Comparison of ENCODE assay signal across 27 cellular contexts in the genomic region with DNA sequence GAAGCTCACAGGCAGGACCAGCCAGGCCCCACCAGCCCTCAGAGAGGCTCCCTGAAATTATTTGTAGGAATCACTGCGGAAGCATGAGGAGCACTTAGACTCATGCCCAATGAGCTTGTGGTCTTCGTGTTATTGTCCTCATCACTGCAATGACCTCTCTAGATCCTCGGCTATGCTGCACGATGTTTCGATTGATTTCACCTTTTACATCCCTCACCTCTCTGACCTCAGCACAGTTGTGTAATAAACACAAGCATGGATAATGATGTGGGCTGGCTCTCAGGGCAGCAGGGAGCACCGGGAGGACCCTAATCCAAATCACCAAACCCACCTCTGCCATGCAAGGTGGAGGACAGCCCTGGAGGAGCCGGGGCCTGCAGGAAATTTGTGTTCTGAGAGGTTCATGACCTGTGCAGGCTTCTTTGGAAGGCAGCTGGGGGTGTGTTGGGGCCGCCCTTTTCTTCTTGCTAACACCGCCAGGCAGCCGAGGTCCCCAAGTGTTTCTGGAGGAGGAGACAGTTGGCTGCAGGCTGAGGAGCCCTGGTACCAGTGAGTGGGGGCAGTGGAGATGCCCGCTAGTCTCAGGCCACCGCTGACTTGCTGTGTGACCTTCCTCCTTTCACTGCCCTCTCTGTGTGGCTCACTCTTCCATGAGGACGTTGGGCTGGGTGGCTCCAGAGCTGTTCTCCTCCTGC. TPM values are rescaled to one million over a fixed set of nuclear protein-coding genes. Genes with fewer than 3 reads are reported as not detected.
"Had no signal": no experiment of that assay in that cellular context is flagged by ENCODE, and none has a peak within 500 bp of the region (broad histone marks: within the 10 kb centered on the region; RNA-seq: fewer than 3 reads in every experiment).

No MANE protein-coding gene starts in this region.

- H3K9me3 ChIP-seq: ascending aorta, gastrocnemius medialis, right atrium auricular region, spleen, thoracic aorta, uterus had no signal

- H3K4me1 ChIP-seq: parathyroid adenoma had no signal

- H3K36me3 ChIP-seq: ascending aorta, cardiac muscle cell, gastrocnemius medialis, right atrium auricular region, spleen, thoracic aorta, uterus had no signal

- H3K27me3 ChIP-seq: ascending aorta, gastrocnemius medialis, right atrium auricular region, spleen, uterus had no signal

- H3K36me3 Mint-ChIP-seq: activated CD8-positive, alpha-beta memory T cell treated with anti-CD3 and anti-CD28 coated beads, Interleukin-2, amount 10 ng/mL, durations not matched to agents 7 days and 5 days; activated naive CD4-positive, alpha-beta T cell treated with anti-CD3 and anti-CD28 coated beads, Interleukin-2, amount 10 ng/mL, durations not matched to agents 7 days and 5 days; activated naive CD8-positive, alpha-beta T cell treated with anti-CD3 and anti-CD28 coated beads, Interleukin-2, amount 10 ng/mL, durations not matched to agents 7 days and 5 days; brain; naive thymus-derived CD8-positive, alpha-beta T cell had no signal

- H3K9me3 Mint-ChIP-seq: activated naive CD4-positive, alpha-beta T cell treated with anti-CD3 and anti-CD28 coated beads, Interleukin-2, amount 10 ng/mL, durations not matched to agents 7 days and 5 days; activated naive CD8-positive, alpha-beta T cell treated with anti-CD3 and anti-CD28 coated beads, Interleukin-2, amount 10 ng/mL, durations not matched to agents 7 days and 5 days; effector memory CD8-positive, alpha-beta T cell; neural crest cell had no signal

- H3K4me3 ChIP-seq: ascending aorta, cardiac muscle cell, gastrocnemius medialis, right atrium auricular region, spleen, thoracic aorta, uterus had no signal

- ATAC-seq: activated CD4-positive, alpha-beta T cell treated with anti-CD3 and anti-CD28 coated beads for 36 hours; activated CD8-positive, alpha-beta memory T cell treated with anti-CD3 and anti-CD28 coated beads, Interleukin-2, amount 10 ng/mL, durations not matched to agents 7 days and 5 days; activated CD8-positive, alpha-beta T cell treated with anti-CD3 and anti-CD28 coated beads, Interleukin-2, amount 10 ng/mL, durations not matched to agents 7 days and 5 days; effector memory CD8-positive, alpha-beta T cell; gastrocnemius medialis; naive thymus-derived CD8-positive, alpha-beta T cell; stimulated activated naive CD8-positive, alpha-beta T cell treated with anti-CD3 and anti-CD28 coated beads, Interleukin-15, Interleukin-2, amounts not matched to agents 100 U/mL and 50 U/mL, for 24 hours had no signal

- H3K4me1 Mint-ChIP-seq: activated CD4-positive, alpha-beta T cell treated with anti-CD3 and anti-CD28 coated beads for 36 hours; activated CD8-positive, alpha-beta memory T cell treated with anti-CD3 and anti-CD28 coated beads, Interleukin-2, amount 10 ng/mL, durations not matched to agents 7 days and 5 days; activated naive CD4-positive, alpha-beta T cell treated with anti-CD3 and anti-CD28 coated beads, Interleukin-2, amount 10 ng/mL, durations not matched to agents 7 days and 5 days; activated naive CD8-positive, alpha-beta T cell treated with anti-CD3 and anti-CD28 coated beads, Interleukin-2, amount 10 ng/mL, durations not matched to agents 7 days and 5 days; naive thymus-derived CD8-positive, alpha-beta T cell had no signal

- DNase-seq: activated CD4-positive, alpha-beta T cell treated with anti-CD3 and anti-CD28 coated beads for 36 hours; activated CD4-positive, CD25-positive, alpha-beta regulatory T cell; activated CD8-positive, alpha-beta memory T cell treated with anti-CD3 and anti-CD28 coated beads, Interleukin-2, amount 10 ng/mL, durations not matched to agents 7 days and 5 days; activated CD8-positive, alpha-beta T cell treated with anti-CD3 and anti-CD28 coated beads, Interleukin-2, amount 10 ng/mL, durations not matched to agents 7 days and 5 days; activated gamma-delta T cell; activated naive CD4-positive, alpha-beta T cell treated with anti-CD3 and anti-CD28 coated beads, Interleukin-2, amount 10 ng/mL, durations not matched to agents 7 days and 5 days; activated naive CD8-positive, alpha-beta T cell treated with anti-CD3 and anti-CD28 coated beads, Interleukin-2, amount 10 ng/mL, durations not matched to agents 7 days and 5 days; activated T-cell treated with anti-CD3 and anti-CD28 coated beads for 4 hours; cortex of kidney; effector memory CD8-positive, alpha-beta T cell; erythroblast; gastrocnemius medialis; glutamatergic neuron; midbrain; naive thymus-derived CD8-positive, alpha-beta T cell; occipital lobe; spleen; stimulated activated naive CD8-positive, alpha-beta T cell treated with anti-CD3 and anti-CD28 coated beads, Interleukin-15, Interleukin-2, amounts not matched to agents 100 U/mL and 50 U/mL, for 24 hours; trophoblast cell had no signal

- H3K27ac ChIP-seq: ascending aorta, cardiac muscle cell, gastrocnemius medialis, parathyroid adenoma, right atrium auricular region, spleen, thoracic aorta, uterus had no signal

- H3K27ac Mint-ChIP-seq: activated CD4-positive, alpha-beta T cell treated with anti-CD3 and anti-CD28 coated beads for 36 hours; activated CD8-positive, alpha-beta memory T cell treated with anti-CD3 and anti-CD28 coated beads, Interleukin-2, amount 10 ng/mL, durations not matched to agents 7 days and 5 days; activated CD8-positive, alpha-beta T cell treated with anti-CD3 and anti-CD28 coated beads, Interleukin-2, amount 10 ng/mL, durations not matched to agents 7 days and 5 days; activated naive CD4-positive, alpha-beta T cell treated with anti-CD3 and anti-CD28 coated beads, Interleukin-2, amount 10 ng/mL, durations not matched to agents 7 days and 5 days; activated naive CD8-positive, alpha-beta T cell treated with anti-CD3 and anti-CD28 coated beads, Interleukin-2, amount 10 ng/mL, durations not matched to agents 7 days and 5 days; effector memory CD8-positive, alpha-beta T cell; naive thymus-derived CD8-positive, alpha-beta T cell had no signal

- H3K9ac ChIP-seq: parathyroid adenoma had no signal

- H3K4me3 Mint-ChIP-seq: activated CD4-positive, alpha-beta T cell treated with anti-CD3 and anti-CD28 coated beads for 36 hours; activated CD8-positive, alpha-beta memory T cell treated with anti-CD3 and anti-CD28 coated beads, Interleukin-2, amount 10 ng/mL, durations not matched to agents 7 days and 5 days; activated CD8-positive, alpha-beta T cell treated with anti-CD3 and anti-CD28 coated beads, Interleukin-2, amount 10 ng/mL, durations not matched to agents 7 days and 5 days; activated naive CD4-positive, alpha-beta T cell treated with anti-CD3 and anti-CD28 coated beads, Interleukin-2, amount 10 ng/mL, durations not matched to agents 7 days and 5 days; activated naive CD8-positive, alpha-beta T cell treated with anti-CD3 and anti-CD28 coated beads, Interleukin-2, amount 10 ng/mL, durations not matched to agents 7 days and 5 days; brain; effector memory CD8-positive, alpha-beta T cell; naive thymus-derived CD8-positive, alpha-beta T cell; neural crest cell had no signal

RNA-seq across cellular contexts. Expression of a gene that starts 29.5 kb away (rescaled TPM):
- total RNA-seq: activated CD8-positive, alpha-beta memory T cell treated with anti-CD3 and anti-CD28 coated beads, Interleukin-2, amount 10 ng/mL, durations not matched to agents 7 days and 5 days; activated CD8-positive, alpha-beta T cell treated with anti-CD3 and anti-CD28 coated beads, Interleukin-2, amount 10 ng/mL, durations not matched to agents 7 days and 5 days; naive thymus-derived CD8-positive, alpha-beta T cell had no signal
